In genomic region chr10:109591631-109592030, GRCh38 we compare ENCODE assay signal across 20 cellular contexts.
DNase-seq lines count a peak whose midpoint lies in the region; ATAC-seq, FAIRE-seq and TF ChIP-seq lines count a peak whose summit lies in the region.
"Had no signal": no experiment of that assay in that cellular context is flagged by ENCODE, and none has a peak within 500 bp of the region (broad histone marks: within the 10 kb centered on the region; RNA-seq: fewer than 3 reads in every experiment).

No MANE protein-coding gene starts in this region.

- ATAC-seq in left lobe of liver: no peak
- ATAC-seq: A549, HCT116 had no signal

- no peak overlapping the region for H2BK5ac ChIP-seq in mesendoderm (ENCODE audit: low read length)

- no peaks in the 10 kb centered on the region for H3K27me3 ChIP-seq in bronchial epithelial cell (ENCODE audit: control insufficient read depth, insufficient read depth, low read length)
- H3K27me3 ChIP-seq in mesendoderm (ENCODE audit: insufficient read depth, low read length, poor library complexity): no peaks in the 10 kb centered on the region
- H3K27me3 ChIP-seq: BLaER1 had no signal

- H4K5ac ChIP-seq in mesendoderm (ENCODE audit: low read length): no peak overlapping the region

- no peak overlapping the region for H2AK5ac ChIP-seq in mesendoderm (ENCODE audit: low read length)

- H4K8ac ChIP-seq in mesendoderm (ENCODE audit: low read depth, low read length): no peak overlapping the region

- no peak for FAIRE-seq in bronchial epithelial cell (lab: Jason Lieb, UNC)
- FAIRE-seq: A549, GM12892, GM18507 had no signal

- H3K9ac ChIP-seq in mesendoderm (ENCODE audit: low read length): no peak overlapping the region
- H3K9ac ChIP-seq: BLaER1 had no signal

- H2BK15ac ChIP-seq in mesendoderm (replicated peaks; ENCODE audit: low read depth): no peak overlapping the region

- H3K4me3 ChIP-seq in bronchial epithelial cell (ENCODE audit: low read depth, low read length): no peak overlapping the region
- H3K4me3 ChIP-seq in mesendoderm (ENCODE audit: low read length): no peak overlapping the region
- H3K4me3 ChIP-seq: A549, BLaER1, PC-9 had no signal

- H3K4me2 ChIP-seq in mesendoderm (ENCODE audit: low read length): no peak overlapping the region
- H3K4me2 ChIP-seq: A549, BLaER1, PC-9 had no signal

- H3K36me3 ChIP-seq in bronchial epithelial cell (ENCODE audit: control insufficient read depth, insufficient read depth, low read length) (no peaks in the 10 kb centered on the region), mesendoderm (ENCODE audit: control insufficient read depth, insufficient read depth, low read length) (no peaks in the 10 kb centered on the region)
- H3K36me3 ChIP-seq: BLaER1 had no signal

- no peak overlapping the region for H3K18ac ChIP-seq in mesendoderm (ENCODE audit: low read length)

- no peak for TF ChIP-seq CTCF in bronchial epithelial cell (IDR thresholded peaks at IDR 0.05; ENCODE audit: insufficient read depth, low read length, severe bottlenecking)

- DNase-seq in EL (peak; percentile 63), M059J (ENCODE audit: low read depth) (peak; percentile 33), bronchial epithelial cell (ENCODE audit: low read depth) (peak; percentile 7), mesendoderm (peak; percentile 69), H4 (ENCODE audit: low spot score) (no peak), globus pallidus (ENCODE audit: low spot score) (no peak), Kasumi-1 (lab: John Stamatoyannopoulos, UW) (no peak), left lobe of liver (ENCODE audit: low spot score) (no peak)
- DNase-seq: CD4-positive, alpha-beta memory T cell; DMS153; Karpas-422; NCI-H1694 treated with DMSO at 0.1 percent for 48 hours; NCI-H524; PC-9 had no signal

- no peaks in the 10 kb centered on the region for H3K79me1 ChIP-seq in mesendoderm (ENCODE audit: low read length)

- no peak overlapping the region for H3K23ac ChIP-seq in mesendoderm (ENCODE audit: low read length)

- no peak overlapping the region for H3K27ac ChIP-seq in mesendoderm (ENCODE audit: low read depth, low read length)
- H3K27ac ChIP-seq: A549, BLaER1, PC-9, RWPE1 had no signal

- H2BK120ac ChIP-seq in mesendoderm (ENCODE audit: low read depth, low read length): no peak overlapping the region

- WGBS in mesendoderm (ENCODE audit: extremely low coverage, insufficient coverage, low lambda C conversion rate): no CpG with 5 or more reads among the region's 2 CpGs

- H3K56ac ChIP-seq in mesendoderm (ENCODE audit: low read length): no peak overlapping the region

- H3K4me1 ChIP-seq in mesendoderm (ENCODE audit: control insufficient read depth, low read depth, low read length): no peaks in the 10 kb centered on the region
- H3K4me1 ChIP-seq: A549, BLaER1 had no signal

- H3K4ac ChIP-seq in mesendoderm (ENCODE audit: low read depth, low read length): no peak overlapping the region

- no peaks in the 10 kb centered on the region for H3K79me2 ChIP-seq in mesendoderm (ENCODE audit: control insufficient read depth, insufficient read depth, low read length)

Comparison
In these comparisons a context has a peak if more than half of its experiments do, and no peak if none do; other contexts are left out.
1. DNase-seq: peak in EL (single experiment), M059J (single experiment), bronchial epithelial cell (single experiment) and mesendoderm (single experiment); none in H4 (single experiment), globus pallidus (single experiment), Kasumi-1 (0 of 2) and left lobe of liver (single experiment).